Comparison of ENCODE assay signal across 10 cellular contexts in the genomic region with DNA sequence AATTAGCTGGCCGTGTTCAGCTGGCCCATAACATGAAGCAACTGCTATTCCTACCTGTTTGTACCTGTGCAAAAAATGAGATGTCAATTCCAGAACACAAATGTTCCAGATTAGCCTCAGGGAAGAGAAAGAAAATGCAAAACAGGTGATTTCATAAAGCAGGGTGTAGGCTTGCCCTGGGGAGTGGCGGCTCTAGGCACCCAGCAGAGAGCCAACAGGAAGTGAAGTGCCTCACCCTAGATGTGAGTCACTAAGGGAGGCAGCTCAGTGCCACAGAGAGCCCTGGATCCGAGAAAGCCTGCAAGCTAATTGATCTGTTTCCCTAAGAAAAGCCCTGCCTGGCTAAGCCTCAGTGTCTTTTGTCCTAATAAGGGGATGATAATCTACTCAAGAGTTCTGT.
DNase-seq lines count a peak whose midpoint lies in the region; ATAC-seq and TF ChIP-seq lines count a peak whose summit lies in the region.
"Had no signal": no experiment of that assay in that cellular context is flagged by ENCODE, and none has a peak within 500 bp of the region (broad histone marks: within the 10 kb centered on the region; RNA-seq: fewer than 3 reads in every experiment).

No MANE protein-coding gene starts in this region.

- H3K9me2 ChIP-seq in GM23248 (ENCODE audit: insufficient read depth) = no peaks in the 10 kb centered on the region

- intact Hi-C loops in lower leg skin (cut with DNase I; ENCODE audit: low total_unique reads) = no loop called here
- intact Hi-C loops in vagina (cut with DNase I) = no loop called here
- intact Hi-C loops in testis (cut with DNase I; ENCODE audit: low total_unique reads) = no loop called here

- no peak overlapping the region for H2AFZ ChIP-seq in GM23248

- TF ChIP-seq POLR2A in lower leg skin (IDR thresholded peaks at IDR 0.05) = no peak
- no peak for TF ChIP-seq POLR2A in vagina (IDR thresholded peaks at IDR 0.05)
- no peak for TF ChIP-seq POLR2A in testis (IDR thresholded peaks at IDR 0.05)

- no peaks in the 10 kb centered on the region for H3K36me3 ChIP-seq in GM23248 (ENCODE audit: low read depth)
- no peaks in the 10 kb centered on the region for H3K36me3 ChIP-seq in vagina
- no peaks in the 10 kb centered on the region for H3K36me3 ChIP-seq in testis (ENCODE audit: low read depth, missing control alignments)

- H3K27me3 ChIP-seq in GM23248 (replicated peaks; ENCODE audit: insufficient read depth) = no peaks in the 10 kb centered on the region
- H3K27me3 ChIP-seq in vagina = no peaks in the 10 kb centered on the region
- H3K27me3 ChIP-seq in testis = no peaks in the 10 kb centered on the region
- H3K27me3 ChIP-seq: heart right ventricle had no signal

- H3K4me1 ChIP-seq in GM23248 (ENCODE audit: insufficient read depth) (peaks cover 10% of the 10 kb centered on the region), vagina (peaks cover 20% of the 10 kb centered on the region), testis (no peaks in the 10 kb centered on the region)

- no peak overlapping the region for H3K27ac Mint-ChIP-seq in activated naive CD8-positive, alpha-beta T cell treated with anti-CD3 and anti-CD28 coated beads, Interleukin-2, amount 50 U/mL, for 24 hours

- H3K36me3 Mint-ChIP-seq in activated naive CD8-positive, alpha-beta T cell treated with anti-CD3 and anti-CD28 coated beads, Interleukin-2, amount 50 U/mL, for 24 hours (ENCODE audit: low read depth) = no peaks in the 10 kb centered on the region

- H3K4me2 ChIP-seq in GM23248 (ENCODE audit: unreplicated experiment) = peak overlapping the region; percentile 36
- H3K4me2 ChIP-seq: KMS-11 had no signal

- H3K9me3 Mint-ChIP-seq in activated naive CD8-positive, alpha-beta T cell treated with anti-CD3 and anti-CD28 coated beads, Interleukin-2, amount 50 U/mL, for 24 hours = no peaks in the 10 kb centered on the region

- peak; percentile 92 for ATAC-seq in activated naive CD8-positive, alpha-beta T cell treated with anti-CD3 and anti-CD28 coated beads, Interleukin-2, amount 50 U/mL, for 24 hours

- H3K4me3 Mint-ChIP-seq in activated naive CD8-positive, alpha-beta T cell treated with anti-CD3 and anti-CD28 coated beads, Interleukin-2, amount 50 U/mL, for 24 hours = no peak overlapping the region

- no peaks in the 10 kb centered on the region for H3K9me3 ChIP-seq in GM23248 (ENCODE audit: low read depth)
- no peaks in the 10 kb centered on the region for H3K9me3 ChIP-seq in vagina
- H3K9me3 ChIP-seq in testis = no peaks in the 10 kb centered on the region
- H3K9me3 ChIP-seq: heart right ventricle had no signal

- H3K79me2 ChIP-seq in GM23248 (ENCODE audit: insufficient read depth) = no peaks in the 10 kb centered on the region

- no peak overlapping the region for H3K4me3 ChIP-seq in GM23248
- H3K4me3 ChIP-seq in lower leg skin (ENCODE audit: low read depth, poor library complexity, severe bottlenecking) = no peak overlapping the region
- no peak overlapping the region for H3K4me3 ChIP-seq in vagina
- no peak overlapping the region for H3K4me3 ChIP-seq in testis
- H3K4me3 ChIP-seq: heart right ventricle had no signal

- no peak overlapping the region for H3K27ac ChIP-seq in GM23248
- no peak overlapping the region for H3K27ac ChIP-seq in vagina
- no peak overlapping the region for H3K27ac ChIP-seq in testis
- H3K27ac ChIP-seq: KMS-11 had no signal

- H3K4me1 Mint-ChIP-seq in activated naive CD8-positive, alpha-beta T cell treated with anti-CD3 and anti-CD28 coated beads, Interleukin-2, amount 50 U/mL, for 24 hours = no peaks in the 10 kb centered on the region

- TF ChIP-seq CTCF in lower leg skin (IDR thresholded peaks at IDR 0.05) (no peak), vagina (IDR thresholded peaks at IDR 0.05) (no peak), testis (IDR thresholded peaks at IDR 0.05) (no peak)

- WGBS in GM23248 (ENCODE audit: low coverage in 1 of 2, low lambda C conversion rate in 2 of 2, missing lambda C conversion rate in 2 of 2), 2 experiments = 21 to 26% methylated on average over 3 of the region's 3 CpGs
- WGBS in lower leg skin, 2 donors = 23 to 30% methylated on average over 3 of the region's 3 CpGs
- WGBS in testis, 2 donors = 67 to 75% methylated on average over 3 of the region's 3 CpGs

- peak; percentile 77 for DNase-seq in EH (ENCODE audit: low read depth)
- DNase-seq in GM23248 = peak; percentile 88
- peak; percentile 64 for DNase-seq in LHCN-M2 (ENCODE audit: low read depth)
- no peak for DNase-seq in activated naive CD8-positive, alpha-beta T cell treated with anti-CD3 and anti-CD28 coated beads, Interleukin-2, amount 50 U/mL, for 24 hours
- DNase-seq in lower leg skin (ENCODE audit: low spot score in 2 of 2) = peak; percentile 76 to 89
- no peak for DNase-seq in vagina (ENCODE audit: extremely low spot score in 2 of 2)
- no peak for DNase-seq in activated CD8-positive, alpha-beta memory T cell treated with anti-CD3 and anti-CD28 coated beads for 24 hours
- no peak for DNase-seq in testis
- DNase-seq: heart right ventricle had no signal

- peaks cover 10% of the 10 kb centered on the region for H3K27me3 Mint-ChIP-seq in activated naive CD8-positive, alpha-beta T cell treated with anti-CD3 and anti-CD28 coated beads, Interleukin-2, amount 50 U/mL, for 24 hours

- no peaks in the 10 kb centered on the region for H4K20me1 ChIP-seq in GM23248 (ENCODE audit: insufficient read depth)

- H3K9ac ChIP-seq in GM23248 = no peak overlapping the region
- H3K9ac ChIP-seq: KMS-11 had no signal

- in situ Hi-C loops in GM23248 (cut with MboI) = no loop called here

- H3F3A ChIP-seq in GM23248 (ENCODE audit: insufficient read depth) = no peaks in the 10 kb centered on the region; the same call in 1 of the 2 replicates

Comparison
In these comparisons a context has a peak if more than half of its experiments do, and no peak if none do; other contexts are left out.
1. DNase-seq: peak in EH (single experiment), GM23248 (single experiment), LHCN-M2 (single experiment) and lower leg skin (2 of 2); none in activated naive CD8-positive, alpha-beta T cell treated with anti-CD3 and anti-CD28 coated beads, Interleukin-2, amount 50 U/mL, for 24 hours (single experiment), vagina (0 of 2), activated CD8-positive, alpha-beta memory T cell treated with anti-CD3 and anti-CD28 coated beads for 24 hours (single experiment) and testis (single experiment).